Comparison of ENCODE assay signal across 12 cellular contexts in the genomic region with DNA sequence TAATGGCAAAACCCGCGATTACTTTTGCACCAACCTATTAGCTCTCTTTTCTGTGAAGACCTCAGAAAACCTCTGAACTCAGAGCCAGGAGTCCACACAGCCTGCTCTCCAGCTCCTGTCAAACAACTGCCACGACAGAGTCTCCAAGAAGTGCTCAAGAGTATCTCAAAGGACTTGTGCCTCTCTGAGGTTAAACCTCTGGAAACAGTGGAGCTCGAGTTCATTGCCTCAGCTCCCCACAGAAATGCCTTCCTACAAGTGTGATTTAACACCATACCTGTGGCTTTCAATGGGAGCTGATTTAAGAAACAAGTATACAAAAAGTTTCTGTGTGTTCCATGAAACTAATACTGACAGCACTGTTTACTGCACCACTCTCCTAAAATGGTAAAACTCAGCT. TPM values are rescaled to one million over a fixed set of nuclear protein-coding genes. Genes with fewer than 3 reads are reported as not detected.
DNase-seq lines count a peak whose midpoint lies in the region; ATAC-seq and TF ChIP-seq lines count a peak whose summit lies in the region.
"Had no signal": no experiment of that assay in that cellular context is flagged by ENCODE, and none has a peak within 500 bp of the region (broad histone marks: within the 10 kb centered on the region; RNA-seq: fewer than 3 reads in every experiment).

No MANE protein-coding gene starts in this region.

- POLR2A ChIA-PET in CD4-positive, alpha-beta T cell (lab: Charles Lee) = interaction anchor here (0.6 to 1.6 kb wide), 7 partner anchors 10 to 163 kb away, joined by 3 to 7 read pairs (median 3); no protein-coding TSS in a partner anchor

- peaks cover 100% of the 10 kb centered on the region for H3K79me2 ChIP-seq in fibroblast of lung (ENCODE audit: control insufficient read depth, insufficient read depth, low read length)

- no peak for TF ChIP-seq CTCF in CD4-positive, alpha-beta T cell (IDR thresholded peaks at IDR 0.05)
- TF ChIP-seq CTCF in VCaP (conservative IDR thresholded peaks at IDR 0.05) = no peak
- TF ChIP-seq CTCF in fibroblast of lung (conservative IDR thresholded peaks at IDR 0.05 in 1 of 2, IDR thresholded peaks at IDR 0.05 in 1 of 2; ENCODE audit: low read depth in 1 of 2, low read length in 2 of 2) = no peak

- peak overlapping the region; percentile 70 for H3K27ac Mint-ChIP-seq in CD4-positive, alpha-beta T cell

- no peak overlapping the region for H2AFZ ChIP-seq in fibroblast of lung (ENCODE audit: low read length)

- H3K4me1 Mint-ChIP-seq in CD4-positive, alpha-beta T cell (ENCODE audit: low read depth) = peaks cover 96% of the 10 kb centered on the region

- CTCF ChIA-PET in CD4-positive, alpha-beta T cell (lab: Charles Lee) = no interaction called here

- peaks cover 55% of the 10 kb centered on the region for H3K36me3 Mint-ChIP-seq in CD4-positive, alpha-beta T cell (ENCODE audit: low read depth)

- ATAC-seq in CD4-positive, alpha-beta T cell (ENCODE audit: poor library complexity) = no peak
- ATAC-seq in activated CD4-positive, CD25-positive, alpha-beta regulatory T cell treated with anti-CD3 and anti-CD28 coated beads, Interleukin-2, amount 50 U/mL, for 24 hours = no peak

- no peak overlapping the region for H3K4me3 ChIP-seq in fibroblast of lung (replicated peaks in 1 of 4; ENCODE audit: control extremely low read depth in 1 of 4, insufficient read depth in 1 of 4, low read depth in 3 of 4, low read length in 4 of 4)

- H3K9me3 ChIP-seq in CD4-positive, alpha-beta T cell (ENCODE audit: control insufficient read depth, low read length) = no peaks in the 10 kb centered on the region
- H3K9me3 ChIP-seq in fibroblast of lung (ENCODE audit: control insufficient read depth, insufficient read depth, low read depth, low read length) = no peaks in the 10 kb centered on the region
- H3K9me3 ChIP-seq: Caco-2 had no signal

- no peaks in the 10 kb centered on the region for H3K27me3 ChIP-seq in CD4-positive, alpha-beta T cell (ENCODE audit: control insufficient read depth, insufficient read depth, low read length)
- H3K27me3 ChIP-seq in fibroblast of lung (ENCODE audit: control insufficient read depth, insufficient read depth, low read length) = no peaks in the 10 kb centered on the region

- H3K4me3 Mint-ChIP-seq in CD4-positive, alpha-beta T cell = peak overlapping the region; percentile 31

- peaks cover 15% of the 10 kb centered on the region for H3K36me3 ChIP-seq in fibroblast of lung (ENCODE audit: control insufficient read depth, insufficient read depth, low read length)

- no peak overlapping the region for H3K27ac ChIP-seq in CD4-positive, alpha-beta T cell (ENCODE audit: low read depth, low read length)
- H3K27ac ChIP-seq in VCaP = peak overlapping the region; percentile 37
- H3K27ac ChIP-seq in fibroblast of lung (ENCODE audit: insufficient read depth, low read length) = peak overlapping the region; percentile 45

- intact Hi-C loops in CD4-positive, alpha-beta T cell (cut with DNase I, micrococcal nuclease) = no loop called here

- no peaks in the 10 kb centered on the region for H3K9me3 Mint-ChIP-seq in CD4-positive, alpha-beta T cell

- peaks cover 68% of the 10 kb centered on the region for H3K4me1 ChIP-seq in fibroblast of lung (ENCODE audit: control insufficient read depth, extremely low read depth, insufficient read depth, low read length)

- peak overlapping the region; percentile 21 for H3K4me2 ChIP-seq in fibroblast of lung (ENCODE audit: extremely low read depth, insufficient read depth, low read length)

- H3K9ac ChIP-seq in fibroblast of lung (ENCODE audit: insufficient read depth, low read length) = no peak overlapping the region

- H3K27me3 Mint-ChIP-seq in CD4-positive, alpha-beta T cell = no peaks in the 10 kb centered on the region

- peaks cover 7% of the 10 kb centered on the region for H4K20me1 ChIP-seq in fibroblast of lung (ENCODE audit: control insufficient read depth, extremely low read depth, insufficient read depth, low read length)

- no peak for DNase-seq in CD4-positive, alpha-beta T cell
- peak in 1 of 2 donors; percentile 66 for DNase-seq in fibroblast of lung (ENCODE audit: low read depth in 2 of 2)
- DNase-seq in renal cortical epithelial cell (ENCODE audit: low read depth) = peak; percentile 41
- DNase-seq in hippocampal formation (lab: John Stamatoyannopoulos, UW) = no peak
- no peak for DNase-seq in nucleus accumbens (lab: John Stamatoyannopoulos, UW)
- no peak for DNase-seq in AG20443 (ENCODE audit: low spot score)
- DNase-seq: activated CD8-positive, alpha-beta memory T cell treated with anti-CD3 and anti-CD28 coated beads for 24 hours; Caco-2; NCI-H2081; retina had no signal

RNA-seq across cellular contexts. Expression of a gene that starts 20.1 kb away (rescaled TPM):
- total RNA-seq in CD4-positive, alpha-beta T cell = 100 to 1,000 TPM; 128 to 143 TPM
- total RNA-seq in fibroblast of lung (178 and 254 TPM in 2 replicates), renal cortical epithelial cell (304 and 802 TPM in 2 replicates)
- polyA plus RNA-seq in fibroblast of lung = 578 and 729 TPM in 2 replicates
- 491 and 638 TPM in 2 replicates for polyA plus RNA-seq in fibroblast of lung (2012)
- polyA minus RNA-seq in fibroblast of lung (ENCODE audit: low replicate concordance) = 1,123 and 1,490 TPM in 2 replicates
